29 cellular contexts compared by ENCODE assay signal in genomic region chr15:66866651-66867050, GRCh38.
A peak's percentile ranks its signal among the peaks of the same experiment; 100 is the strongest.
DNase-seq lines count a peak whose midpoint lies in the region; ATAC-seq, FAIRE-seq and TF ChIP-seq lines count a peak whose summit lies in the region.
"Had no signal": no experiment of that assay in that cellular context is flagged by ENCODE, and none has a peak within 500 bp of the region (broad histone marks: within the 10 kb centered on the region; RNA-seq: fewer than 3 reads in every experiment).

No MANE protein-coding gene starts in this region.

- H3K4me1 Mint-ChIP-seq in Caco-2 (ENCODE audit: low read depth, unreplicated experiment), result peaks cover 12% of the 10 kb centered on the region

- H3K9ac ChIP-seq in GM12878 (ENCODE audit: control insufficient read depth, insufficient read depth, low read length), result no peak overlapping the region

- H3K4me2 ChIP-seq in GM12878 (ENCODE audit: control insufficient read depth, insufficient read depth) (peak overlapping the region; percentile 80), hepatocyte (no peak overlapping the region)

- WGBS in GM12878 (ENCODE audit: insufficient coverage, insufficient replicate concordance, low lambda C conversion rate, missing lambda C conversion rate), result 25% methylated on average over 6 of the region's 6 CpGs
- 91% methylated on average over 6 of the region's 6 CpGs for WGBS in hepatocyte (ENCODE audit: low lambda C conversion rate, missing lambda C conversion rate)

- H3K36me3 ChIP-seq in Caco-2 (ENCODE audit: control insufficient read depth, insufficient read depth, low read length), result no peaks in the 10 kb centered on the region
- H3K36me3 ChIP-seq in GM12878 (ENCODE audit: control insufficient read depth in 2 of 2, insufficient read depth in 2 of 2, low read length in 1 of 2), result no peaks in the 10 kb centered on the region
- no peaks in the 10 kb centered on the region for H3K36me3 ChIP-seq in neutrophil
- no peaks in the 10 kb centered on the region for H3K36me3 ChIP-seq in hepatocyte (replicated peaks; ENCODE audit: insufficient read depth, low read depth)
- H3K36me3 ChIP-seq: heart left ventricle, lower lobe of right lung, right lobe of liver, upper lobe of left lung had no signal

- FAIRE-seq in GM12878 (lab: Jason Lieb, UNC), result no peak
- FAIRE-seq: colon had no signal

- CTCF ChIA-PET in Caco-2 (lab: Charles Lee), result no interaction called here
- CTCF ChIA-PET in GM12878 (lab: Yijun Ruan, JAX), result no interaction called here

- H4K20me1 ChIP-seq in GM12878 (ENCODE audit: control insufficient read depth, insufficient read depth), result no peaks in the 10 kb centered on the region
- no peaks in the 10 kb centered on the region for H4K20me1 ChIP-seq in hepatocyte (ENCODE audit: insufficient read depth, poor library complexity, severe bottlenecking)

- no peak for DNase-seq in Caco-2
- peak; percentile 36 for DNase-seq in MV-4-11 (lab: John Stamatoyannopoulos, UW)
- no peak for DNase-seq in GM12878 (ENCODE audit: low read depth, low spot score)
- DNase-seq in stimulated activated CD4-positive, alpha-beta T cell treated with anti-CD3 and anti-CD28 coated beads, Interleukin-4, amount 100 ng/mL, for 24 hours, result no peak
- DNase-seq in hepatocyte (ENCODE audit: low spot score), result no peak
- DNase-seq: activated CD4-positive, alpha-beta T cell treated with anti-CD3 and anti-CD28 coated beads, Interleukin-2, amount 50 U/mL, for 1 hour; CD4-positive, alpha-beta T cell; DMS 273 treated with DMSO at 0.1 percent for 48 hours; foreskin keratinocyte; NCI-H1436; NCI-H2081 treated with DMSO at 0.1 percent for 48 hours; NCI-H345; NCI-H748 treated with DMSO at 0.1 percent for 48 hours; nephron progenitor cell; stimulated activated CD4-positive, alpha-beta T cell treated with anti-CD3 and anti-CD28 coated beads, Interleukin-12 subunit alpha, Interleukin-12 subunit beta, amount 100 ng/mL, for 4 hours; stimulated activated CD4-positive, alpha-beta T cell treated with anti-CD3 and anti-CD28 coated beads, Interleukin-4, amount 100 ng/mL, for 1 hour had no signal

- TF ChIP-seq EP300 in GM12878 (IDR thresholded peaks at IDR 0.05; ENCODE audit: borderline replicate concordance in 1 of 2, control insufficient read depth in 1 of 2, low read depth in 2 of 2, low read length in 2 of 2), result no peak

- H3K27ac ChIP-seq in GM12878 (ENCODE audit: control insufficient read depth, insufficient read depth) (no peak overlapping the region), neutrophil (peak overlapping the region; percentile 43), hepatocyte (no peak overlapping the region)
- H3K27ac ChIP-seq: foreskin keratinocyte, heart left ventricle, lower lobe of right lung, right lobe of liver, upper lobe of left lung had no signal

- H3K4me1 ChIP-seq in Caco-2 (peaks cover 20% of the 10 kb centered on the region), GM12878 (ENCODE audit: control insufficient read depth, insufficient read depth, low read length) (peaks cover 14% of the 10 kb centered on the region), neutrophil (ENCODE audit: control insufficient read depth in 1 of 2, insufficient read depth in 1 of 2, low read depth in 1 of 2, low read length in 1 of 2) (peaks cover 12 to 13% of the 10 kb centered on the region in 2 experiments), hepatocyte (ENCODE audit: insufficient read depth) (no peaks in the 10 kb centered on the region)
- H3K4me1 ChIP-seq: foreskin keratinocyte, right lobe of liver had no signal

- BruUV-seq in Caco-2 (replicated peaks; lab: Mats Ljungman, UMichigan), result no TSS peak
- no TSS peak for BruUV-seq in GM12878 (replicated peaks; lab: Mats Ljungman, UMichigan)

- H3K4me3 ChIP-seq in Caco-2 (ENCODE audit: low read depth, low read length) (no peak overlapping the region), GM12878 (no peak overlapping the region), neutrophil (ENCODE audit: low read depth in 1 of 2, low read length in 1 of 2) (no peak overlapping the region), hepatocyte (no peak overlapping the region)
- H3K4me3 ChIP-seq: heart left ventricle, lower lobe of right lung, mucosa of descending colon, right lobe of liver, upper lobe of left lung had no signal

- TF ChIP-seq POLR2A in GM12878 (IDR thresholded peaks at IDR 0.05; ENCODE audit: low read depth, low read length) (no peak), GM18505 (IDR thresholded peaks at IDR 0.05; ENCODE audit: borderline replicate concordance, extremely low read depth, insufficient read depth, insufficient read length) (no peak)

- H3K79me2 ChIP-seq in GM12878 (ENCODE audit: control insufficient read depth, insufficient read depth, low read length), result no peaks in the 10 kb centered on the region
- H3K79me2 ChIP-seq in hepatocyte, result no peaks in the 10 kb centered on the region

- POLR2A ChIA-PET in Caco-2 (lab: Charles Lee), result no interaction called here
- POLR2A ChIA-PET in GM12878 (lab: Charles Lee), result no interaction called here

- no peaks in the 10 kb centered on the region for H3K36me3 Mint-ChIP-seq in Caco-2 (ENCODE audit: insufficient read depth, unreplicated experiment)
- H3K36me3 Mint-ChIP-seq: activated naive CD4-positive, alpha-beta T cell treated with anti-CD3 and anti-CD28 coated beads, Interleukin-2, amount 50 U/mL, for 24 hours; WTC11 had no signal

- H3K9me3 Mint-ChIP-seq in Caco-2 (ENCODE audit: unreplicated experiment), result no peaks in the 10 kb centered on the region
- H3K9me3 Mint-ChIP-seq: activated naive CD4-positive, alpha-beta T cell treated with anti-CD3 and anti-CD28 coated beads, Interleukin-2, amount 50 U/mL, for 24 hours; activated T-helper 2 cell treated with anti-CD3 and anti-CD28 coated beads, Interferon-gamma antibody, Interleukin-2, Interleukin-4, amounts not matched to agents 10 μg/mL and 5 μg/mL and 100 μg/mL, durations not matched to agents 14 hours and 24 hours and 36 hours; CD4-positive, alpha-beta T cell; H9; nephron progenitor cell; stimulated activated effector memory CD8-positive, alpha-beta T cell treated with anti-CD3 and anti-CD28 coated beads, Interleukin-12 subunit alpha, Interleukin-12 subunit beta, amount 100 ng/mL, for 72 hours; WTC11 had no signal

- ATAC-seq in GM12878, result no peak
- no peak for ATAC-seq in GM18505 (IDR thresholded peaks at IDR 0.05; ENCODE audit: unreplicated experiment)
- ATAC-seq: foreskin keratinocyte had no signal

- no peaks in the 10 kb centered on the region for H3K9me2 ChIP-seq in hepatocyte (replicated peaks; ENCODE audit: insufficient read depth)

- no peak for TF ChIP-seq RAD21 in GM12878 (IDR thresholded peaks at IDR 0.05; ENCODE audit: insufficient read depth, low read depth, low read length)

- H3K4me3 Mint-ChIP-seq in Caco-2 (ENCODE audit: unreplicated experiment), result no peak overlapping the region
- H3K4me3 Mint-ChIP-seq: activated naive CD4-positive, alpha-beta T cell treated with anti-CD3 and anti-CD28 coated beads, Interleukin-2, amount 50 U/mL, for 24 hours; CD4-positive, alpha-beta T cell; H9; nephron progenitor cell; stimulated activated effector memory CD8-positive, alpha-beta T cell treated with anti-CD3 and anti-CD28 coated beads, Interleukin-12 subunit alpha, Interleukin-12 subunit beta, amount 100 ng/mL, for 72 hours; WTC11 had no signal

- intact Hi-C loops in Caco-2 (cut with micrococcal nuclease; ENCODE audit: unreplicated experiment), result no loop called here
- intact Hi-C loops in GM12878 (cut with micrococcal nuclease; ENCODE audit: unreplicated experiment), result no loop called here

- H3K27me3 ChIP-seq in Caco-2 (replicated peaks; ENCODE audit: control insufficient read depth, insufficient read depth, low read length), result no peaks in the 10 kb centered on the region
- H3K27me3 ChIP-seq in GM12878 (replicated peaks in 1 of 2; ENCODE audit: control insufficient read depth in 2 of 2, insufficient read depth in 2 of 2, low read length in 1 of 2), result no peaks in the 10 kb centered on the region
- H3K27me3 ChIP-seq in neutrophil, result peaks cover 17% of the 10 kb centered on the region
- no peaks in the 10 kb centered on the region for H3K27me3 ChIP-seq in hepatocyte
- H3K27me3 ChIP-seq: heart left ventricle, right lobe of liver, upper lobe of left lung had no signal

- SMC1A ChIA-PET in GM12878 (lab: Charles Lee; ENCODE audit: uncharacterized antibody, unreplicated experiment), result no interaction called here

- RAD21 ChIA-PET in GM12878 (lab: Charles Lee; ENCODE audit: unreplicated experiment), result no interaction called here

- no peaks in the 10 kb centered on the region for H3K27me3 Mint-ChIP-seq in Caco-2 (ENCODE audit: insufficient read depth, unreplicated experiment)

- H3K27ac Mint-ChIP-seq in Caco-2 (ENCODE audit: unreplicated experiment), result peak overlapping the region; percentile 51
- H3K27ac Mint-ChIP-seq: activated naive CD4-positive, alpha-beta T cell treated with anti-CD3 and anti-CD28 coated beads, Interleukin-2, amount 50 U/mL, for 24 hours; activated T-helper 2 cell treated with anti-CD3 and anti-CD28 coated beads, Interferon-gamma antibody, Interleukin-2, Interleukin-4, amounts not matched to agents 10 μg/mL and 5 μg/mL and 100 μg/mL, durations not matched to agents 14 hours and 24 hours and 36 hours; CD4-positive, alpha-beta T cell; H9; nephron progenitor cell; stimulated activated effector memory CD8-positive, alpha-beta T cell treated with anti-CD3 and anti-CD28 coated beads, Interleukin-12 subunit alpha, Interleukin-12 subunit beta, amount 100 ng/mL, for 72 hours; WTC11 had no signal

- H3K9me3 ChIP-seq in Caco-2 (peaks cover 7% of the 10 kb centered on the region; the same call in 1 of the 2 replicates), GM12878 (replicated peaks; ENCODE audit: control insufficient read depth, insufficient read depth, low read length) (no peaks in the 10 kb centered on the region), neutrophil (no peaks in the 10 kb centered on the region), hepatocyte (ENCODE audit: low read depth) (no peaks in the 10 kb centered on the region)
- H3K9me3 ChIP-seq: lower lobe of right lung, mucosa of descending colon, right lobe of liver, upper lobe of left lung had no signal

- in situ Hi-C loops in GM12878 (cut with MboI), result no loop called here

- TF ChIP-seq CTCF in Caco-2 (IDR thresholded peaks at IDR 0.05; ENCODE audit: insufficient read depth in 1 of 2, low read depth in 1 of 2, low read length in 1 of 2, severe bottlenecking in 1 of 2, unreplicated experiment in 1 of 2), result no peak
- no peak for TF ChIP-seq CTCF in GM12878 (IDR thresholded peaks at IDR 0.05 in 2 of 3, conservative IDR thresholded peaks at IDR 0.05 in 1 of 3; ENCODE audit: control insufficient read depth in 2 of 3, extremely low read depth in 1 of 3, insufficient read depth in 1 of 3, low read depth in 3 of 3, low read length in 3 of 3)
- TF ChIP-seq CTCF in neutrophil (IDR thresholded peaks at IDR 0.05), result no peak
- no peak for TF ChIP-seq CTCF in hepatocyte (IDR thresholded peaks at IDR 0.05; ENCODE audit: poor library complexity)

- no peak overlapping the region for H2AFZ ChIP-seq in GM12878 (ENCODE audit: control insufficient read depth, low read depth, low read length)
- H2AFZ ChIP-seq in hepatocyte, result no peak overlapping the region
